In the genomic region with DNA sequence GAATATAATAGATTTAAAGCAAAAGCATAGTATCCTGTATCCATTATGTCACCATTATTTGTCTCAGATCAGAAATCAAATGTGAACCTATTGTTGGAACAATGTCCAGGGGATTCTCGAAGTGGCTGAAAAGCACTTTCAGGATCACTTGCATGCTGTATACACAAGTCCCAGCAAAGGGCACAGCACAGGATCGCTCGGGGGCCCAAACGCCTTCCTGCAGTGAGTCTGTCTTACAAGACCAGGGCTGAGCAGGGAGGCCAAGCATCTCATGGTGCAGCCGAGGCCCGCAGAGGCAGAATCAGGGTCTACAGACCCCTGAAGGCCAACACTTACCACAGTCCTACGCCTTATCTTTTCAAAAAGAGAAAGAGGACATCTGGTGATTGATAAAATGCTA, we compare ENCODE assay signal across 25 cellular contexts.
A peak's percentile ranks its signal among the peaks of the same experiment; 100 is the strongest.
DNase-seq lines count a peak whose midpoint lies in the region; ATAC-seq and TF ChIP-seq lines count a peak whose summit lies in the region.
"Had no signal": no experiment of that assay in that cellular context is flagged by ENCODE, and none has a peak within 500 bp of the region (broad histone marks: within the 10 kb centered on the region; RNA-seq: fewer than 3 reads in every experiment).

No MANE protein-coding gene starts in this region.

- WGBS in spleen, 5 donors: 65 to 91% (median 79%) methylated on average over 7 of the region's 7 CpGs

- H3K36me3 Mint-ChIP-seq in nephron progenitor cell (ENCODE audit: low read depth): peaks cover 14% of the 10 kb centered on the region
- H3K36me3 Mint-ChIP-seq: activated naive CD4-positive, alpha-beta T cell treated with anti-CD3 and anti-CD28 coated beads, Interleukin-2, amount 50 U/mL, for 72 hours; CD4-positive, CD25-positive, alpha-beta regulatory T cell; stimulated activated naive B cell treated with anti-CD40 and anti-IgM and Interleukin-4, amounts not matched to agents 10 μg/mL and 1 μg/mL and 100 μg/mL, for 72 hours had no signal

- no peak for TF ChIP-seq POLR2A in spleen (IDR thresholded peaks at IDR 0.05)

- ATAC-seq in HG02642 (IDR thresholded peaks at IDR 0.05; ENCODE audit: poor library complexity, unreplicated experiment): no peak
- ATAC-seq: activated CD8-positive, alpha-beta T cell treated with anti-CD3 and anti-CD28 coated beads for 36 hours; activated naive CD4-positive, alpha-beta T cell treated with anti-CD3 and anti-CD28 coated beads, Interleukin-2, amount 50 U/mL, for 72 hours; activated T-helper 17 cell treated with anti-CD3 and anti-CD28 coated beads, Interleukin-2, amount 50 U/mL, for 72 hours; K562; stimulated activated naive B cell treated with anti-CD40 and anti-IgM and Interleukin-4, amounts not matched to agents 10 μg/mL and 1 μg/mL and 100 μg/mL, for 72 hours; T-helper 17 cell had no signal

- TF ChIP-seq CTCF in cardiac muscle cell (IDR thresholded peaks at IDR 0.05; ENCODE audit: low read depth, low read length) (no peak), left ventricle myocardium inferior (IDR thresholded peaks at IDR 0.05; ENCODE audit: borderline replicate concordance) (no peak), nephron progenitor cell (IDR thresholded peaks at IDR 0.05) (no peak), spleen (IDR thresholded peaks at IDR 0.05 in 8 of 11, conservative IDR thresholded peaks at IDR 0.05 in 3 of 11) (no peak)

- H3K4me3 Mint-ChIP-seq in nephron progenitor cell: no peak overlapping the region
- H3K4me3 Mint-ChIP-seq: activated CD8-positive, alpha-beta T cell treated with anti-CD3 and anti-CD28 coated beads for 36 hours; activated T-helper 17 cell treated with anti-CD3 and anti-CD28 coated beads, Interleukin-2, amount 50 U/mL, for 72 hours; CD4-positive, CD25-positive, alpha-beta regulatory T cell; stimulated activated naive B cell treated with anti-CD40 and anti-IgM and Interleukin-4, amounts not matched to agents 10 μg/mL and 1 μg/mL and 100 μg/mL, for 72 hours; T-helper 17 cell had no signal

- DNase-seq in cardiac muscle cell (ENCODE audit: low read depth in 1 of 2, low spot score in 1 of 2) (no peak), cardiac septum (ENCODE audit: low spot score) (no peak), left ventricle myocardium inferior (no peak), nephron progenitor cell (no peak), spleen (peak; percentile 68), AML-193 (lab: John Stamatoyannopoulos, UW) (no peak), KG1 (lab: John Stamatoyannopoulos, UW) (no peak)
- DNase-seq: 8988T; activated CD8-positive, alpha-beta T cell treated with anti-CD3 and anti-CD28 coated beads for 36 hours; caudate nucleus; CD4-positive, CD25-positive, alpha-beta regulatory T cell; dermis blood vessel endothelial cell; MM.1S; NCI-H1417; NCI-H2081; NCI-H748 treated with DMSO at 0.1 percent for 48 hours; occipital lobe; stimulated activated CD4-positive, alpha-beta T cell treated with anti-CD3 and anti-CD28 coated beads, Interleukin-4, amount 100 ng/mL, for 4 hours; stimulated activated naive B cell treated with anti-CD40 and anti-IgM and Interleukin-4, amounts not matched to agents 10 μg/mL and 1 μg/mL and 100 μg/mL, for 72 hours; T-helper 17 cell had no signal

- H3K4me3 ChIP-seq in cardiac muscle cell: no peak overlapping the region
- no peak overlapping the region for H3K4me3 ChIP-seq in left ventricle myocardium inferior
- H3K4me3 ChIP-seq in spleen: no peak overlapping the region
- H3K4me3 ChIP-seq: K562, lung had no signal

- peaks cover 94% of the 10 kb centered on the region for H3K4me1 Mint-ChIP-seq in nephron progenitor cell
- H3K4me1 Mint-ChIP-seq: activated T-helper 17 cell treated with anti-CD3 and anti-CD28 coated beads, Interleukin-2, amount 50 U/mL, for 72 hours; CD4-positive, CD25-positive, alpha-beta regulatory T cell; T-helper 17 cell had no signal

- no peaks in the 10 kb centered on the region for H3K27me3 Mint-ChIP-seq in nephron progenitor cell (ENCODE audit: low read depth, poor library complexity)
- H3K27me3 Mint-ChIP-seq: activated T-helper 17 cell treated with anti-CD3 and anti-CD28 coated beads, Interleukin-2, amount 50 U/mL, for 72 hours; CD4-positive, CD25-positive, alpha-beta regulatory T cell; stimulated activated naive B cell treated with anti-CD40 and anti-IgM and Interleukin-4, amounts not matched to agents 10 μg/mL and 1 μg/mL and 100 μg/mL, for 72 hours had no signal

- peaks cover 4% of the 10 kb centered on the region for H3K9me3 Mint-ChIP-seq in nephron progenitor cell
- H3K9me3 Mint-ChIP-seq: activated CD8-positive, alpha-beta T cell treated with anti-CD3 and anti-CD28 coated beads for 36 hours; activated T-helper 17 cell treated with anti-CD3 and anti-CD28 coated beads, Interleukin-2, amount 50 U/mL, for 72 hours; stimulated activated naive B cell treated with anti-CD40 and anti-IgM and Interleukin-4, amounts not matched to agents 10 μg/mL and 1 μg/mL and 100 μg/mL, for 72 hours had no signal

- intact Hi-C loops in cardiac septum (cut with DNase I) (no loop called here), left ventricle myocardium inferior (cut with micrococcal nuclease) (no loop called here), spleen (cut with DNase I; ENCODE audit: low total_unique reads) (no loop called here)

- H3K9me3 ChIP-seq in cardiac muscle cell (ENCODE audit: low read depth) (no peaks in the 10 kb centered on the region), left ventricle myocardium inferior (replicated peaks) (no peaks in the 10 kb centered on the region), spleen (no peaks in the 10 kb centered on the region)

- H3K4me1 ChIP-seq in cardiac muscle cell (ENCODE audit: low read depth) (peaks cover 36% of the 10 kb centered on the region), left ventricle myocardium inferior (peaks cover 51% of the 10 kb centered on the region), spleen (peaks cover 10 to 89% (median 51%) of the 10 kb centered on the region in 6 donors)

- H3K36me3 ChIP-seq in cardiac muscle cell (no peaks in the 10 kb centered on the region), left ventricle myocardium inferior (no peaks in the 10 kb centered on the region), spleen (no peaks in the 10 kb centered on the region)

- peak overlapping the region; percentile 79 for H3K27ac Mint-ChIP-seq in nephron progenitor cell
- H3K27ac Mint-ChIP-seq: activated CD8-positive, alpha-beta T cell treated with anti-CD3 and anti-CD28 coated beads for 36 hours; activated naive CD4-positive, alpha-beta T cell treated with anti-CD3 and anti-CD28 coated beads, Interleukin-2, amount 50 U/mL, for 72 hours; activated T-helper 17 cell treated with anti-CD3 and anti-CD28 coated beads, Interleukin-2, amount 50 U/mL, for 72 hours; CD4-positive, CD25-positive, alpha-beta regulatory T cell; stimulated activated naive B cell treated with anti-CD40 and anti-IgM and Interleukin-4, amounts not matched to agents 10 μg/mL and 1 μg/mL and 100 μg/mL, for 72 hours; T-helper 17 cell had no signal

- peak overlapping the region; percentile 49 for H3K27ac ChIP-seq in cardiac muscle cell
- peak overlapping the region; percentile 62 for H3K27ac ChIP-seq in left ventricle myocardium inferior (replicated peaks)
- H3K27ac ChIP-seq in spleen: peak overlapping the region in 5 of 8 donors; percentile 12 to 51 (median 43)

- H3K27me3 ChIP-seq in cardiac muscle cell (no peaks in the 10 kb centered on the region), left ventricle myocardium inferior (ENCODE audit: low read depth) (no peaks in the 10 kb centered on the region), spleen (replicated peaks in 1 of 7) (no peaks in the 10 kb centered on the region)
